Comparison of ENCODE assay signal across 21 cellular contexts in the genomic region with DNA sequence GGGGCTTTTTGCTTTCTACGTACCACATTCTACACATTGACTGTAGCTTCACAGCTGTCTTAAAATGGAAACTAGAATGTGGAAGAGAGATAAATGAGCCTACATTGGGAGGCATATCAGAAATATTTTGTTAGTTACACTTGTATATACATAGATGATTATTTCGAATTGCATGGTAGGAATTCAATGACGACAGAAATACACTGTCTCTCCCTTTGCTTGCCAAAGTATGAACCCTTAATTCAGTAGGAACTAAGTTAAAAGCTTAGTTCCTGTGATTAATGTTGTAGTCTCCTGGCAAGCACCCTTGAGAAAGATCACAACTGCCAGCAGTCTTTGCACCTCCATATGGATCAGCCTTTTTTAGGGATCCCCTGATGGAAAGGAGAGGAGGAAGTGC. TPM values are rescaled to one million over a fixed set of nuclear protein-coding genes. Genes with fewer than 3 reads are reported as not detected.
DNase-seq lines count a peak whose midpoint lies in the region; ATAC-seq and TF ChIP-seq lines count a peak whose summit lies in the region.
"Had no signal": no experiment of that assay in that cellular context is flagged by ENCODE, and none has a peak within 500 bp of the region (broad histone marks: within the 10 kb centered on the region; RNA-seq: fewer than 3 reads in every experiment).

No MANE protein-coding gene starts in this region.

- no peaks in the 10 kb centered on the region for H3K79me2 ChIP-seq in osteoblast (ENCODE audit: insufficient read depth, low read length)

- H3K36me3 Mint-ChIP-seq in effector memory CD8-positive, alpha-beta T cell (ENCODE audit: insufficient read depth), result no peaks in the 10 kb centered on the region
- H3K36me3 Mint-ChIP-seq: CD8-positive, alpha-beta T cell had no signal

- no peaks in the 10 kb centered on the region for H4K20me1 ChIP-seq in osteoblast (ENCODE audit: insufficient read depth, low read length)
- H4K20me1 ChIP-seq: BLaER1 had no signal

- H3K9me3 Mint-ChIP-seq in effector memory CD8-positive, alpha-beta T cell, result peaks cover 7 to 8% of the 10 kb centered on the region in 2 donors

- H3K27me3 ChIP-seq in osteoblast (ENCODE audit: insufficient read depth, low read length), result no peaks in the 10 kb centered on the region
- H3K27me3 ChIP-seq: BLaER1 had no signal

- H3K27ac ChIP-seq in osteoblast (ENCODE audit: low read depth, low read length), result peak overlapping the region; percentile 60
- H3K27ac ChIP-seq: BLaER1 had no signal

- no peak overlapping the region for H3K4me3 ChIP-seq in osteoblast (ENCODE audit: insufficient read depth, low read length)
- H3K4me3 ChIP-seq: BLaER1 had no signal

- ATAC-seq in sciatic nerve (no peak), HG03025 (IDR thresholded peaks at IDR 0.05; ENCODE audit: low FRiP score, unreplicated experiment) (no peak)
- no peak for ATAC-seq in effector memory CD8-positive, alpha-beta T cell (replicated peaks)
- ATAC-seq: CD8-positive, alpha-beta T cell had no signal

- H3K27ac Mint-ChIP-seq in effector memory CD8-positive, alpha-beta T cell, result no peak overlapping the region
- H3K27ac Mint-ChIP-seq: CD8-positive, alpha-beta T cell had no signal

- no peak overlapping the region for H3K4me3 Mint-ChIP-seq in effector memory CD8-positive, alpha-beta T cell
- H3K4me3 Mint-ChIP-seq: CD8-positive, alpha-beta T cell had no signal

- H3K4me1 ChIP-seq in osteoblast (ENCODE audit: insufficient read depth, low read length), result peaks cover 10% of the 10 kb centered on the region
- H3K4me1 ChIP-seq: BLaER1 had no signal

- no peak for TF ChIP-seq CTCF in osteoblast (IDR thresholded peaks at IDR 0.05; ENCODE audit: extremely low read depth, low read depth, low read length)

- H3K36me3 ChIP-seq in osteoblast (ENCODE audit: insufficient read depth, low read length), result no peaks in the 10 kb centered on the region
- H3K36me3 ChIP-seq: BLaER1 had no signal

- intact Hi-C loops in sciatic nerve (cut with DNase I), result no loop called here

- peak overlapping the region; percentile 38 for H3K4me2 ChIP-seq in osteoblast (ENCODE audit: insufficient read depth, low read length)
- H3K4me2 ChIP-seq: BLaER1 had no signal

- H3K4me1 Mint-ChIP-seq in effector memory CD8-positive, alpha-beta T cell (ENCODE audit: low read depth in 2 of 2), result no peaks in the 10 kb centered on the region

- H2AFZ ChIP-seq in osteoblast (ENCODE audit: low read length), result peak overlapping the region; percentile 28

- peak; percentile 43 for DNase-seq in ELR (ENCODE audit: low read depth)
- peak; percentile 11 for DNase-seq in M059J (ENCODE audit: low read depth)
- DNase-seq in dedifferentiated amniotic fluid mesenchymal stem cell (ENCODE audit: extremely low spot score), result peak; percentile 16
- no peak for DNase-seq in osteoblast (ENCODE audit: insufficient read length, low spot score, missing footprints)
- DNase-seq in COLO668 (lab: John Stamatoyannopoulos, UW; ENCODE audit: unreplicated experiment), result no peak
- DNase-seq in sciatic nerve (ENCODE audit: low spot score), result no peak
- no peak for DNase-seq in effector memory CD8-positive, alpha-beta T cell
- DNase-seq: ACHN; CD8-positive, alpha-beta T cell; DMS79; GDM1; KG1; NCI-H1092; NCI-H2227 treated with DMSO at 0.1 percent for 48 hours; NCI-H526 treated with DMSO at 0.1 percent for 48 hours had no signal

- H3K27me3 Mint-ChIP-seq in effector memory CD8-positive, alpha-beta T cell, result no peaks in the 10 kb centered on the region

- H3K9me3 ChIP-seq in osteoblast (ENCODE audit: low read depth, low read length), result no peaks in the 10 kb centered on the region
- H3K9me3 ChIP-seq: BLaER1 had no signal

RNA-seq across cellular contexts. Expression of gene C11orf87, which starts 10.1 kb away (rescaled TPM):
- total RNA-seq in M059J (2014; rRNA removed; shearing (Covaris generic)), result 0.02 and 0.34 TPM in 2 replicates
- total RNA-seq in osteoblast, result 4.3 and 4.7 TPM in 2 replicates
- 0.09 TPM for total RNA-seq in sciatic nerve
- total RNA-seq: CD8-positive, alpha-beta T cell; H4; MCF 10A; RPMI7951; T-helper 2 cell treated with Interferon-gamma antibody and Interleukin-4, amounts not matched to agents 100 ng/mL and 5 ng/mL, for 36 hours had no signal

Comparison
In these comparisons a context has a peak if more than half of its experiments do, and no peak if none do; other contexts are left out.
1. DNase-seq: peak in ELR (single experiment), M059J (single experiment) and dedifferentiated amniotic fluid mesenchymal stem cell (single experiment); none in osteoblast (single experiment), COLO668 (single experiment), sciatic nerve (single experiment) and effector memory CD8-positive, alpha-beta T cell (0 of 3).